11 cellular contexts compared by ENCODE assay signal in the genomic region with DNA sequence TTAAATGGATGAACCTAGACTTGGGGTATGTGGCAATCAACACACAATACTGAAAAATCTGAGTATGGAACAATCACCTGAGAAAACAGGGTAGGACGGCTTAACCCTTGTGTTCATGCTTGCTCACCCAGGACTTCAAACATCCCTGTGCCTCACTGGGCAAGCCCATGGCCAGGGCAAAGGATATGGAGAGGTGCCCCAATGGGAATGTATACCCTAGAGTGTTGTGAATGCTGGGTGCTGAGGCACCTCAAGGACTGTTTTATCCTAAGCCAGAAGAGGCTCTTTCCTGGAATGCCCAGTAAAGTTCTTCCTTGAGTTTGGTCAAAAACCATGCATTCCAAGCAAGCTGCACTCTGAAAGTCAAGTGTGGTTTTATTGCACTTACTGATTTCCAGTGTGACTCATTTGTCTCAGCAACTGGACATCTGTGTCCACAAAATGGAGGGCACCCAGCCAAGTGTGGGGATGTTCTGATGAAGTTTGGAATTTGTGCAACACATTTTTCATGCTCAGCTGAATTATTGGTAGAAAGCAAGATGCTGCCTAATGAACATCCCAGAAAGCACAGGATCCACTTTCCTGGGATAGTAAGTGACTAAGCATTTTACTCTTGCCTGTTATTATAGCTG.
DNase-seq lines count a peak whose midpoint lies in the region; TF ChIP-seq lines count a peak whose summit lies in the region.
"Had no signal": no experiment of that assay in that cellular context is flagged by ENCODE, and none has a peak within 500 bp of the region (broad histone marks: within the 10 kb centered on the region; RNA-seq: fewer than 3 reads in every experiment).

No MANE protein-coding gene starts in this region.

- H3K9me3 Mint-ChIP-seq in osteocyte (ENCODE audit: unreplicated experiment), result no peaks in the 10 kb centered on the region

- no peaks in the 10 kb centered on the region for H3K27me3 Mint-ChIP-seq in osteocyte (ENCODE audit: unreplicated experiment)

- no peaks in the 10 kb centered on the region for H3K36me3 Mint-ChIP-seq in osteocyte (ENCODE audit: unreplicated experiment)
- H3K36me3 Mint-ChIP-seq: natural killer cell had no signal

- DNase-seq in AG20443 (ENCODE audit: low spot score) (peak; percentile 89), NCI-H69 (lab: John Stamatoyannopoulos, UW) (peak; percentile 2), epithelial cell of proximal tubule (ENCODE audit: low read depth) (peak; percentile 90), osteocyte (ENCODE audit: extremely low spot score, unreplicated experiment) (peak; percentile 89), ureter (ENCODE audit: low spot score) (no peak), putamen (ENCODE audit: low spot score) (no peak), retina (no peak), CD1c-positive myeloid dendritic cell (ENCODE audit: extremely low spot score) (no peak)
- DNase-seq: activated T-cell treated with anti-CD3 and anti-CD28 coated beads, Interleukin-2, amount 50 U/mL, for 72 hours; natural killer cell; NCI-H146 had no signal

- peaks cover 45% of the 10 kb centered on the region for H3K4me1 Mint-ChIP-seq in osteocyte (ENCODE audit: unreplicated experiment)
- H3K4me1 Mint-ChIP-seq: natural killer cell had no signal

- H3K4me3 Mint-ChIP-seq in osteocyte (ENCODE audit: unreplicated experiment), result no peak overlapping the region
- H3K4me3 Mint-ChIP-seq: activated T-cell treated with anti-CD3 and anti-CD28 coated beads, Interleukin-2, amount 50 U/mL, for 72 hours; natural killer cell had no signal

- H3K27ac Mint-ChIP-seq in osteocyte (ENCODE audit: unreplicated experiment), result peak overlapping the region; percentile 66
- H3K27ac Mint-ChIP-seq: activated T-cell treated with anti-CD3 and anti-CD28 coated beads, Interleukin-2, amount 50 U/mL, for 72 hours; natural killer cell had no signal

- TF ChIP-seq CTCF in epithelial cell of proximal tubule (conservative IDR thresholded peaks at IDR 0.05; ENCODE audit: low read depth, low read length), result no peak
- TF ChIP-seq CTCF in osteocyte (IDR thresholded peaks at IDR 0.05), result no peak

- H3K4me3 ChIP-seq in epithelial cell of proximal tubule (ENCODE audit: low read depth, low read length), result no peak overlapping the region

Comparison
In these comparisons a context has a peak if more than half of its experiments do, and no peak if none do; other contexts are left out.
1. DNase-seq: peak in AG20443 (single experiment), NCI-H69 (single experiment), epithelial cell of proximal tubule (single experiment) and osteocyte (single experiment); none in ureter (single experiment), putamen (single experiment), retina (single experiment) and CD1c-positive myeloid dendritic cell (single experiment).